ENCODE assay signal across 8 cellular contexts in genomic region chr14:104694991-104695659, GRCh38. TPM values are rescaled to one million over a fixed set of nuclear protein-coding genes. Genes with fewer than 3 reads are reported as not detected.
DNase-seq lines count a peak whose midpoint lies in the region; ATAC-seq and TF ChIP-seq lines count a peak whose summit lies in the region.

No MANE protein-coding gene starts in this region.

- H3K27ac ChIP-seq in KOPT-K1 (ENCODE audit: low read depth, low read length, poor library complexity, severe bottlenecking): peak overlapping the region; percentile 78

- ATAC-seq in WTC11: peak; percentile 11
- ATAC-seq in esophagus mucosa: peak; percentile 26
- ATAC-seq in HG02870 (IDR thresholded peaks at IDR 0.05; ENCODE audit: unreplicated experiment): no peak
- ATAC-seq in GM21717 (IDR thresholded peaks at IDR 0.05; ENCODE audit: unreplicated experiment): no peak
- no peak for ATAC-seq in HG03442 (IDR thresholded peaks at IDR 0.05; ENCODE audit: unreplicated experiment)

- no peaks in the 10 kb centered on the region for H3K9me3 ChIP-seq in KOPT-K1 (ENCODE audit: insufficient read depth, low read length, poor library complexity, severe bottlenecking)

- no peaks in the 10 kb centered on the region for H3K9me3 Mint-ChIP-seq in WTC11

- POLR2A ChIA-PET in WTC11 (lab: Charles Lee): interaction anchor here (1.0 kb wide), 1 partner anchor 17 kb away, joined by 3 read pairs; no protein-coding TSS in a partner anchor

- no peak for DNase-seq in WTC11 (ENCODE audit: low spot score)
- peak; percentile 11 to 68 (median 46) for DNase-seq in stimulated activated naive CD4-positive, alpha-beta T cell (lab: John Stamatoyannopoulos, UW)
- DNase-seq in dedifferentiated amniotic fluid mesenchymal stem cell (ENCODE audit: extremely low spot score): no peak

- peaks cover 23% of the 10 kb centered on the region; the same call in 1 of the 2 replicates for H3K36me3 ChIP-seq in KOPT-K1 (ENCODE audit: insufficient read depth, low read length)

- H3K36me3 Mint-ChIP-seq in WTC11: peaks cover 5% of the 10 kb centered on the region; the same call in 1 of the 2 replicates

- TF ChIP-seq CTCF in WTC11 (IDR thresholded peaks at IDR 0.05): no peak

- H3K27ac Mint-ChIP-seq in WTC11: no peak overlapping the region

- CTCF ChIA-PET in WTC11 (lab: Charles Lee): interaction anchor here (1.0 to 2.3 kb wide), 5 partner anchors 12 to 44 kb away, joined by 3 to 16 read pairs (median 5); no protein-coding TSS in a partner anchor

- H3K4me3 Mint-ChIP-seq in WTC11: no peak overlapping the region

- no peaks in the 10 kb centered on the region for H3K27me3 Mint-ChIP-seq in WTC11 (ENCODE audit: low read depth)

- peaks cover 28% of the 10 kb centered on the region for H3K4me1 Mint-ChIP-seq in WTC11

TF ChIP-seq in WTC11, 78 proteins besides CTCF, POLR2A, EP300 and RAD21:
- no peak for TF ChIP-seq EMX1 (CRISPR knock-in tag; IDR thresholded peaks at IDR 0.05)
- TF ChIP-seq ZNF263 (CRISPR knock-in tag; IDR thresholded peaks at IDR 0.05; ENCODE audit: low read depth): peak; percentile 81

RNA-seq across cellular contexts. Expression of gene INF2, which starts 5.7 kb away (rescaled TPM):
- total RNA-seq in WTC11 (2021): 69.0 to 82.4 TPM (median 72.4 TPM) in 3 replicates
- 28.4 TPM for total RNA-seq in esophagus mucosa

RNA-seq across cellular contexts. Expression of gene ADSS1, which starts 28.9 kb away (rescaled TPM):
- total RNA-seq in WTC11 (2021): 10.0 to 13.3 TPM (median 12.0 TPM) in 3 replicates
- total RNA-seq in esophagus mucosa: 5.7 TPM

RNA-seq across cellular contexts. Expression of gene SIVA1, which starts 57.8 kb away (rescaled TPM):
- 113 to 128 TPM (median 124 TPM) in 3 replicates for total RNA-seq in WTC11 (2021)
- total RNA-seq in esophagus mucosa: 51.6 TPM

Comparison
In these comparisons a context has a peak if more than half of its experiments do, and no peak if none do; other contexts are left out.
1. ATAC-seq: peak in WTC11 (single experiment) and esophagus mucosa (single experiment); none in HG02870 (single experiment), GM21717 (single experiment) and HG03442 (single experiment).
2. DNase-seq: peak in stimulated activated naive CD4-positive, alpha-beta T cell (6 of 6); none in WTC11 (single experiment) and dedifferentiated amniotic fluid mesenchymal stem cell (single experiment).